In the genomic region with DNA sequence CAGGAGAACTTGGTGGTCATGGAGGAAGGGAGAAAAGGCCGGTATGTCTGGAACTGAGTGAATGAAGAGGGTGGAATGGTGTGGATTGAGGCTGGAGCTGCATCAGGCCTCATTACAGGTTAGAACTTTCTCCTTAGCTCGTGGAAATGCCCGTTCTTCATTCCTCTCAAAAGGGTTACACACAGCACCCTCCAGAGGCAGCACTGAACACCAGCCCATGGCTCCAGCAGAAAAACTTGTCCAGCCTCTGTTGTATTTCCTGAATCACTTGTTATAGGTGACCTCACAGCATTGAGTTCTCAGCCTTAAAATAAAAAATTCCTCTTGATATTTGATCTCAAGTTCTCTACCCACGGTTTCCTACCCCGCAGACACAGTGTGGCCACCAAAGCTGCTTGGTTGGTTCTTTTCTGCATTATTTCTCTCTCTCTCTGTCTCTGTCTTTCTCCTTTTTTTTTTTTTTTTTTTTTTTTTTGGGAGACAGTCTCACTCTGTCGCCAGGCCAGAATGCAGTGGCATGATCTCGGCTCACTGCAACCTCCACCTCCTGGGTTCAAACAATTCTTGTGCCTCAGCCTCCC, we compare ENCODE assay signal across 8 cellular contexts.
A peak's percentile ranks its signal among the peaks of the same experiment; 100 is the strongest.
DNase-seq lines count a peak whose midpoint lies in the region; ATAC-seq and TF ChIP-seq lines count a peak whose summit lies in the region.

No MANE protein-coding gene starts in this region.

- H3K27me3 Mint-ChIP-seq in GM23338 (ENCODE audit: insufficient read depth, low read depth, poor library complexity) (peaks cover 5% of the 10 kb centered on the region), MCF 10A (ENCODE audit: insufficient read depth, unreplicated experiment) (no peaks in the 10 kb centered on the region)

- H3K27ac Mint-ChIP-seq in GM23338: no peak overlapping the region
- peak overlapping the region; percentile 87 for H3K27ac Mint-ChIP-seq in MCF 10A (ENCODE audit: low read depth, unreplicated experiment)

- no TSS peak for BruUV-seq in MCF 10A (replicated peaks; lab: Mats Ljungman, UMichigan)

- no peaks in the 10 kb centered on the region for H3K9me3 ChIP-seq in stomach smooth muscle (ENCODE audit: control insufficient read depth in 2 of 2, low read length in 2 of 2)

- no peaks in the 10 kb centered on the region for H3K9me2 ChIP-seq in GM23338 (ENCODE audit: insufficient read depth)

- H3K79me2 ChIP-seq in GM23338 (replicated peaks; ENCODE audit: insufficient read depth): no peaks in the 10 kb centered on the region

- CTCF ChIA-PET in MCF 10A (lab: Yijun Ruan, JAX): interaction anchor here (0.6 to 7.7 kb wide), 17 partner anchors 10 to 587 kb away, joined by 3 to 90 read pairs (median 4); a partner anchor contains a TSS

- intact Hi-C loops in MCF 10A (cut with micrococcal nuclease): loop anchor here (1.0 to 10.0 kb wide), 4 partner anchors 103 to 459 kb away; a partner anchor contains a TSS

- no peaks in the 10 kb centered on the region for H3K27me3 ChIP-seq in GM23338 (ENCODE audit: insufficient read depth)
- no peaks in the 10 kb centered on the region for H3K27me3 ChIP-seq in stomach smooth muscle (ENCODE audit: control insufficient read depth in 1 of 2, insufficient read depth in 2 of 2, low read length in 2 of 2)

- POLR2A ChIA-PET in MCF 10A (lab: Yijun Ruan, JAX): interaction anchor here (0.7 to 1.8 kb wide), 8 partner anchors 18 to 189 kb away, joined by 3 to 9 read pairs (median 4); no protein-coding TSS in a partner anchor

- H3K9ac ChIP-seq in stomach smooth muscle (ENCODE audit: low read length in 2 of 2): no peak overlapping the region

- H3K4me2 ChIP-seq in GM23338: no peak overlapping the region

- ATAC-seq in GM23338 (peak; percentile 92), GM21360 (IDR thresholded peaks at IDR 0.05; ENCODE audit: unreplicated experiment) (no peak), GM21737 (IDR thresholded peaks at IDR 0.05; ENCODE audit: unreplicated experiment) (no peak)

- no peak overlapping the region for H3K27ac ChIP-seq in GM23338 (ENCODE audit: low read depth)
- peak overlapping the region; percentile 0 for H3K27ac ChIP-seq in stomach smooth muscle (ENCODE audit: low read length)

- no peaks in the 10 kb centered on the region for H4K20me1 ChIP-seq in GM23338 (replicated peaks; ENCODE audit: insufficient read depth)

- H3K36me3 ChIP-seq in GM23338 (ENCODE audit: insufficient read depth): no peaks in the 10 kb centered on the region
- peaks cover 3 to 13% of the 10 kb centered on the region in 2 donors for H3K36me3 ChIP-seq in stomach smooth muscle (ENCODE audit: control insufficient read depth in 2 of 2, insufficient read depth in 2 of 2, low read length in 2 of 2)

- H3K4me1 ChIP-seq in GM23338 (ENCODE audit: insufficient read depth) (no peaks in the 10 kb centered on the region), stomach smooth muscle (ENCODE audit: control insufficient read depth, insufficient read depth, low read length) (peaks cover 11% of the 10 kb centered on the region)

- H3K36me3 Mint-ChIP-seq in GM23338 (ENCODE audit: low read depth) (peaks cover 13% of the 10 kb centered on the region; the same call in 1 of the 3 replicates), MCF 10A (ENCODE audit: insufficient read depth, unreplicated experiment) (peaks cover 65% of the 10 kb centered on the region)

- H2AFZ ChIP-seq in GM23338: no peak overlapping the region

- H3K4me3 ChIP-seq in GM23338 (no peak overlapping the region), stomach smooth muscle (ENCODE audit: low read length in 2 of 2) (no peak overlapping the region)

- H3K4me3 Mint-ChIP-seq in GM23338: no peak overlapping the region
- H3K4me3 Mint-ChIP-seq in MCF 10A (ENCODE audit: unreplicated experiment): no peak overlapping the region

- H3F3A ChIP-seq in GM23338 (replicated peaks; ENCODE audit: low read depth): no peaks in the 10 kb centered on the region

- H3K9me3 Mint-ChIP-seq in GM23338 (no peaks in the 10 kb centered on the region), MCF 10A (ENCODE audit: unreplicated experiment) (no peaks in the 10 kb centered on the region)

- peak; percentile 4 to 13 for DNase-seq in AML-193 (lab: John Stamatoyannopoulos, UW)
- DNase-seq in GM23338 (ENCODE audit: low spot score): peak; percentile 76
- DNase-seq in NCI-H82 (lab: John Stamatoyannopoulos, UW): peak; percentile 74
- DNase-seq in MCF 10A (ENCODE audit: unreplicated experiment): peak; percentile 78
- DNase-seq in islet precursor cell: peak; percentile 87

- H3K4me1 Mint-ChIP-seq in GM23338: no peaks in the 10 kb centered on the region
- H3K4me1 Mint-ChIP-seq in MCF 10A (ENCODE audit: insufficient read depth, unreplicated experiment): peaks cover 31% of the 10 kb centered on the region

- peak; percentile 58 to 75 for TF ChIP-seq CTCF in GM23338 (conservative IDR thresholded peaks at IDR 0.05; ENCODE audit: low read depth in 2 of 2)
- peak; percentile 76 for TF ChIP-seq CTCF in MCF 10A (IDR thresholded peaks at IDR 0.05; ENCODE audit: unreplicated experiment)

TF ChIP-seq in GM23338, 12 proteins besides CTCF, POLR2A, EP300 and RAD21:
- TF ChIP-seq CREB1 (CRISPR knock-in tag; IDR thresholded peaks at IDR 0.05; ENCODE audit: low read depth) (no peak), POLR2AphosphoS5 (IDR thresholded peaks at IDR 0.05; ENCODE audit: low read depth) (no peak)

Comparison
In these comparisons a context has a peak if more than half of its experiments do, and no peak if none do; other contexts are left out.
1. DNase-seq: peak in every context shown above with its lines; median percentile 87 in islet precursor cell; 78 in MCF 10A; 76 in GM23338; 74 in NCI-H82; 8 in AML-193.